In the genomic region with DNA sequence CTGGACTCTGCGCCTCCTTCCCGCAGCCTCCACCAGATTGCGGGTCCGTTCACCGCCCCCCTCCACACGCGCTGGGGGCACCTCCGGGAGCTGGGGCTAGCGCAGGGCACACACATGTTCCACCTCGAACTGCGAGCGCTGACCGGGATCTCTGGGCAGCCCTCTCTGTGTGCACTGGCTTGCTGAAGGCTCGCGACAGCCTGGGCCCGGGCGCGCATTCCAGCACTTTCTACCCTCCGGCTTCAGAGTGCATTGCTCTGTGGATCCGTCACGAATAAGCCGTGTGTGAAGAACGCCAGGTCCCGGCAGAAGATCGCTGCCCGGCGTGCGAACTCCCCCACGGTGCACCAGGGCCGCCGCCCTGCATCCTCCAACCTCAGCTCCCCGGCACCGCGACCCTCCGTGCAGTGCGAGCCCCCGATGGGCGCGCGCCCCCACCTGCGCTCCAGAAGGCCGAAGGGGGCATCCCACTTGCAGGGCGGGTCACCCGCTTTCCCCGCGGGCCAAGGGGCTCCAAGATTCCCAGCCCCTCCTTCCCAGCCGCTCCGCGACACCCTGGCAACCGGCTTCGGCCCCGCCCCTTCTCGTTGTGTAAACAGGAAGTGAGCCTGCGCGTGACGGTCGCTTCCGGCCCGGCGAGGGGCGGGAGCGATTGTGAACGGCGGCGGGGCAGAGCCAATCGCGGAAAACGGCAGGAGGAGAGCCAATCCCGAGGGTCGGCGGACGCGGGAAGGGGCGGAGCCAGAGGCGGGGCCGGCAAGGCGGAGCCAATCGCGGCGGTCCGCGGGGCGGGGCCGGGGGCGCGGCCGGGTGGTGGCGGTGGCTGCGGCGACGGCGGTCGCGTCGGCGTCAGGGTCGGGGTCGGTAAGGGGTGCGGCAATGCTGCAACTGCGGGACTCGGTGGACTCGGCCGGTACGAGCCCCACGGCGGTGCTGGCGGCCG, we compare ENCODE assay signal across 1 cellular context.
TF ChIP-seq lines count a peak whose summit lies in the region.

TSS of gene TPRG1L (plus strand) at position 822 of the 943 bp plus-strand sequence. CDS start at position 880, 58 bp downstream.

TF ChIP-seq in SK-N-SH, 30 proteins besides CTCF, POLR2A, EP300 and RAD21 (continued from another document):
- TF ChIP-seq, protein P1, sequence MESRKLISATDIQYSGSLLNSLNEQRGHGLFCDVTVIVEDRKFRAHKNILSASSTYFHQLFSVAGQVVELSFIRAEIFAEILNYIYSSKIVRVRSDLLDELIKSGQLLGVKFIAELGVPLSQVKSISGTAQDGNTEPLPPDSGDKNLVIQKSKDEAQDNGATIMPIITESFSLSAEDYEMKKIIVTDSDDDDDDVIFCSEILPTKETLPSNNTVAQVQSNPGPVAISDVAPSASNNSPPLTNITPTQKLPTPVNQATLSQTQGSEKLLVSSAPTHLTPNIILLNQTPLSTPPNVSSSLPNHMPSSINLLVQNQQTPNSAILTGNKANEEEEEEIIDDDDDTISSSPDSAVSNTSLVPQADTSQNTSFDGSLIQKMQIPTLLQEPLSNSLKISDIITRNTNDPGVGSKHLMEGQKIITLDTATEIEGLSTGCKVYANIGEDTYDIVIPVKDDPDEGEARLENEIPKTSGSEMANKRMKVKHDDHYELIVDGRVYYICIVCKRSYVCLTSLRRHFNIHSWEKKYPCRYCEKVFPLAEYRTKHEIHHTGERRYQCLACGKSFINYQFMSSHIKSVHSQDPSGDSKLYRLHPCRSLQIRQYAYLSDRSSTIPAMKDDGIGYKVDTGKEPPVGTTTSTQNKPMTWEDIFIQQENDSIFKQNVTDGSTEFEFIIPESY (IDR thresholded peaks at IDR 0.05; ENCODE audit: borderline replicate concordance, low read depth) = no peak
- TF ChIP-seq, protein P2, sequence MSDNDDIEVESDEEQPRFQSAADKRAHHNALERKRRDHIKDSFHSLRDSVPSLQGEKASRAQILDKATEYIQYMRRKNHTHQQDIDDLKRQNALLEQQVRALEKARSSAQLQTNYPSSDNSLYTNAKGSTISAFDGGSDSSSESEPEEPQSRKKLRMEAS (IDR thresholded peaks at IDR 0.05; ENCODE audit: low read depth) = peak; percentile 71; the same call in 1 of the 2 replicates
- TF ChIP-seq RFX5 (IDR thresholded peaks at IDR 0.05; ENCODE audit: low read length) (0 out of 2 replicates have a peak, but pooled peaks have one; percentile 29), NFIC (IDR thresholded peaks at IDR 0.05; ENCODE audit: borderline replicate concordance) (no peak), PBX3 (IDR thresholded peaks at IDR 0.05) (peak; percentile 96), NRF1 (IDR thresholded peaks at IDR 0.05; ENCODE audit: low read depth, low read length) (0 out of 2 replicates have a peak, but pooled peaks have one; percentile 37)
- TF ChIP-seq, protein P3, sequence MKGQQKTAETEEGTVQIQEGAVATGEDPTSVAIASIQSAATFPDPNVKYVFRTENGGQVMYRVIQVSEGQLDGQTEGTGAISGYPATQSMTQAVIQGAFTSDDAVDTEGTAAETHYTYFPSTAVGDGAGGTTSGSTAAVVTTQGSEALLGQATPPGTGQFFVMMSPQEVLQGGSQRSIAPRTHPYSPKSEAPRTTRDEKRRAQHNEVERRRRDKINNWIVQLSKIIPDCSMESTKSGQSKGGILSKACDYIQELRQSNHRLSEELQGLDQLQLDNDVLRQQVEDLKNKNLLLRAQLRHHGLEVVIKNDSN (IDR thresholded peaks at IDR 0.05; ENCODE audit: borderline replicate concordance, low read depth) = peak; percentile 80
- TF ChIP-seq, protein P4, sequence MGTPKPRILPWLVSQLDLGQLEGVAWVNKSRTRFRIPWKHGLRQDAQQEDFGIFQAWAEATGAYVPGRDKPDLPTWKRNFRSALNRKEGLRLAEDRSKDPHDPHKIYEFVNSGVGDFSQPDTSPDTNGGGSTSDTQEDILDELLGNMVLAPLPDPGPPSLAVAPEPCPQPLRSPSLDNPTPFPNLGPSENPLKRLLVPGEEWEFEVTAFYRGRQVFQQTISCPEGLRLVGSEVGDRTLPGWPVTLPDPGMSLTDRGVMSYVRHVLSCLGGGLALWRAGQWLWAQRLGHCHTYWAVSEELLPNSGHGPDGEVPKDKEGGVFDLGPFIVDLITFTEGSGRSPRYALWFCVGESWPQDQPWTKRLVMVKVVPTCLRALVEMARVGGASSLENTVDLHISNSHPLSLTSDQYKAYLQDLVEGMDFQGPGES (IDR thresholded peaks at IDR 0.05; ENCODE audit: low read depth, low read length) = peak; percentile 65
